Comparison of ENCODE assay signal across 27 cellular contexts in genomic region chr18:79600141-79600540, GRCh38.
DNase-seq lines count a peak whose midpoint lies in the region; ATAC-seq and TF ChIP-seq lines count a peak whose summit lies in the region.
"Had no signal": no experiment of that assay in that cellular context is flagged by ENCODE, and none has a peak within 500 bp of the region (broad histone marks: within the 10 kb centered on the region; RNA-seq: fewer than 3 reads in every experiment).

No MANE protein-coding gene starts in this region.

- H3K4me1 Mint-ChIP-seq in glutamatergic neuron (ENCODE audit: low read depth, unreplicated experiment) (peaks cover 3% of the 10 kb centered on the region), nephron (peaks cover 57% of the 10 kb centered on the region)
- H3K4me1 Mint-ChIP-seq in stimulated activated memory B cell treated with anti-CD40 and anti-IgM and Interleukin-4, amounts not matched to agents 10 μg/mL and 1 μg/mL and 100 μg/mL, for 72 hours: no peaks in the 10 kb centered on the region
- H3K4me1 Mint-ChIP-seq: activated naive CD8-positive, alpha-beta T cell treated with anti-CD3 and anti-CD28 coated beads, Interleukin-2, amount 50 U/mL, for 24 hours; B cell had no signal

- H3K4me1 ChIP-seq in left ventricle myocardium inferior: peaks cover 12% of the 10 kb centered on the region
- peaks cover 0 to 21% (median 9%) of the 10 kb centered on the region in 9 donors for H3K4me1 ChIP-seq in heart right ventricle
- H3K4me1 ChIP-seq in upper lobe of right lung: no peaks in the 10 kb centered on the region
- no peaks in the 10 kb centered on the region for H3K4me1 ChIP-seq in BE2C
- H3K4me1 ChIP-seq: uterus had no signal

- H3K27ac Mint-ChIP-seq in glutamatergic neuron (ENCODE audit: unreplicated experiment): no peak overlapping the region
- H3K27ac Mint-ChIP-seq in nephron: peak overlapping the region in 2 of 3 experiments; percentile 28 to 55
- H3K27ac Mint-ChIP-seq in stimulated activated memory B cell treated with anti-CD40 and anti-IgM and Interleukin-4, amounts not matched to agents 10 μg/mL and 1 μg/mL and 100 μg/mL, for 72 hours: no peak overlapping the region
- H3K27ac Mint-ChIP-seq: activated naive CD8-positive, alpha-beta T cell treated with anti-CD3 and anti-CD28 coated beads, Interleukin-2, amount 50 U/mL, for 24 hours; activated T-cell treated with anti-CD3 and anti-CD28 coated beads, Interleukin-2, amount 50 U/mL, for 24 hours; B cell had no signal

- ATAC-seq in heart right ventricle (no peak), upper lobe of right lung (no peak), HG03342 (IDR thresholded peaks at IDR 0.05; ENCODE audit: unreplicated experiment) (no peak)
- ATAC-seq in stimulated activated memory B cell treated with anti-CD40 and anti-IgM and Interleukin-4, amounts not matched to agents 10 μg/mL and 1 μg/mL and 100 μg/mL, for 72 hours: no peak
- ATAC-seq: activated naive CD8-positive, alpha-beta T cell treated with anti-CD3 and anti-CD28 coated beads, Interleukin-2, amount 50 U/mL, for 24 hours; GM12878 had no signal

- no peaks in the 10 kb centered on the region for H3K36me3 ChIP-seq in left ventricle myocardium inferior
- H3K36me3 ChIP-seq in heart right ventricle: no peaks in the 10 kb centered on the region
- H3K36me3 ChIP-seq in upper lobe of right lung: no peaks in the 10 kb centered on the region
- H3K36me3 ChIP-seq in BE2C: no peaks in the 10 kb centered on the region
- H3K36me3 ChIP-seq: esophagus muscularis mucosa, uterus had no signal

- H3K27me3 ChIP-seq in left ventricle myocardium inferior (ENCODE audit: low read depth) (peaks cover 48% of the 10 kb centered on the region), heart right ventricle (peaks cover 0 to 33% (median 16%) of the 10 kb centered on the region in 7 donors), upper lobe of right lung (no peaks in the 10 kb centered on the region), BE2C (peaks cover 3% of the 10 kb centered on the region; the same call in 1 of the 2 replicates)
- H3K27me3 ChIP-seq: uterus had no signal

- H3K4me3 Mint-ChIP-seq in glutamatergic neuron (ENCODE audit: unreplicated experiment): no peak overlapping the region
- no peak overlapping the region for H3K4me3 Mint-ChIP-seq in nephron
- no peak overlapping the region for H3K4me3 Mint-ChIP-seq in stimulated activated memory B cell treated with anti-CD40 and anti-IgM and Interleukin-4, amounts not matched to agents 10 μg/mL and 1 μg/mL and 100 μg/mL, for 72 hours
- H3K4me3 Mint-ChIP-seq: activated naive CD8-positive, alpha-beta T cell treated with anti-CD3 and anti-CD28 coated beads, Interleukin-2, amount 50 U/mL, for 24 hours; activated T-cell treated with anti-CD3 and anti-CD28 coated beads, Interleukin-2, amount 50 U/mL, for 24 hours; B cell had no signal

- DNase-seq in left ventricle myocardium inferior (peak; percentile 10), heart right ventricle (no peak), glutamatergic neuron (peak; percentile 10), upper lobe of right lung (peak; percentile 47), BE2C (no peak)
- DNase-seq: activated CD4-positive, CD25-positive, alpha-beta regulatory T cell; activated gamma-delta T cell treated with Interleukin-2 at 50 U/mL for 16 hours; activated naive CD8-positive, alpha-beta T cell treated with anti-CD3 and anti-CD28 coated beads, Interleukin-2, amount 50 U/mL, for 24 hours; activated T-cell treated with anti-CD3 and anti-CD28 coated beads, Interleukin-2, amount 50 U/mL, for 24 hours; central memory CD4-positive, alpha-beta T cell; dermis blood vessel endothelial cell; DMS153; KG1; NCI-H1092 treated with DMSO at 0.1 percent for 48 hours; NCI-H187 treated with DMSO at 0.1 percent for 48 hours; NCI-H2171; NCI-H510A; nucleus accumbens; stimulated activated naive CD4-positive, alpha-beta T cell treated with Interleukin-2 at 50 U/mL for 16 hours; T-helper 1 cell had no signal

- 72 to 82% methylated on average over 6 of the region's 6 CpGs for WGBS in heart right ventricle, 2 donors

- H3K4me3 ChIP-seq in left ventricle myocardium inferior (no peak overlapping the region), heart right ventricle (no peak overlapping the region), upper lobe of right lung (no peak overlapping the region), BE2C (ENCODE audit: low read depth, low read length) (no peak overlapping the region)
- H3K4me3 ChIP-seq: esophagus muscularis mucosa, GM12878, uterus had no signal

- H3K27me3 Mint-ChIP-seq in glutamatergic neuron (ENCODE audit: unreplicated experiment) (no peaks in the 10 kb centered on the region), nephron (ENCODE audit: low read depth) (peaks cover 26% of the 10 kb centered on the region)
- peaks cover 39% of the 10 kb centered on the region for H3K27me3 Mint-ChIP-seq in stimulated activated memory B cell treated with anti-CD40 and anti-IgM and Interleukin-4, amounts not matched to agents 10 μg/mL and 1 μg/mL and 100 μg/mL, for 72 hours
- H3K27me3 Mint-ChIP-seq: activated T-cell treated with anti-CD3 and anti-CD28 coated beads, Interleukin-2, amount 50 U/mL, for 24 hours; B cell had no signal

- no peak overlapping the region for H3K27ac ChIP-seq in left ventricle myocardium inferior (replicated peaks)
- H3K27ac ChIP-seq in heart right ventricle: no peak overlapping the region
- no peak overlapping the region for H3K27ac ChIP-seq in upper lobe of right lung
- H3K27ac ChIP-seq: esophagus muscularis mucosa, uterus had no signal

- intact Hi-C loops in left ventricle myocardium inferior (cut with micrococcal nuclease): no loop called here
- intact Hi-C loops in heart right ventricle (cut with DNase I): no loop called here
- intact Hi-C loops in upper lobe of right lung (cut with DNase I): no loop called here

- H3K9me3 ChIP-seq in left ventricle myocardium inferior (replicated peaks): no peaks in the 10 kb centered on the region
- H3K9me3 ChIP-seq in heart right ventricle: no peaks in the 10 kb centered on the region
- H3K9me3 ChIP-seq in upper lobe of right lung: no peaks in the 10 kb centered on the region
- no peaks in the 10 kb centered on the region for H3K9me3 ChIP-seq in BE2C
- H3K9me3 ChIP-seq: esophagus muscularis mucosa, uterus had no signal

- H3K9me3 Mint-ChIP-seq in glutamatergic neuron (ENCODE audit: unreplicated experiment) (peaks cover 2% of the 10 kb centered on the region), nephron (no peaks in the 10 kb centered on the region)
- no peaks in the 10 kb centered on the region for H3K9me3 Mint-ChIP-seq in stimulated activated memory B cell treated with anti-CD40 and anti-IgM and Interleukin-4, amounts not matched to agents 10 μg/mL and 1 μg/mL and 100 μg/mL, for 72 hours
- H3K9me3 Mint-ChIP-seq: activated naive CD8-positive, alpha-beta T cell treated with anti-CD3 and anti-CD28 coated beads, Interleukin-2, amount 50 U/mL, for 24 hours; activated T-cell treated with anti-CD3 and anti-CD28 coated beads, Interleukin-2, amount 50 U/mL, for 24 hours had no signal

- TF ChIP-seq CTCF in left ventricle myocardium inferior (IDR thresholded peaks at IDR 0.05; ENCODE audit: borderline replicate concordance): no peak
- no peak for TF ChIP-seq CTCF in heart right ventricle (IDR thresholded peaks at IDR 0.05)
- no peak for TF ChIP-seq CTCF in glutamatergic neuron (IDR thresholded peaks at IDR 0.05; ENCODE audit: partially characterized antibody, unreplicated experiment)
- TF ChIP-seq CTCF in nephron (IDR thresholded peaks at IDR 0.05; ENCODE audit: unreplicated experiment in 3 of 3): no peak
- no peak for TF ChIP-seq CTCF in upper lobe of right lung (IDR thresholded peaks at IDR 0.05)
- TF ChIP-seq CTCF in BE2C (IDR thresholded peaks at IDR 0.05; ENCODE audit: low read depth, low read length): no peak

- no peaks in the 10 kb centered on the region for H3K36me3 Mint-ChIP-seq in glutamatergic neuron (ENCODE audit: unreplicated experiment)
- H3K36me3 Mint-ChIP-seq in nephron (ENCODE audit: low read depth): no peaks in the 10 kb centered on the region
- no peaks in the 10 kb centered on the region for H3K36me3 Mint-ChIP-seq in stimulated activated memory B cell treated with anti-CD40 and anti-IgM and Interleukin-4, amounts not matched to agents 10 μg/mL and 1 μg/mL and 100 μg/mL, for 72 hours

Comparison
In these comparisons a context has a peak if more than half of its experiments do, and no peak if none do; other contexts are left out.
1. DNase-seq: peak in left ventricle myocardium inferior (single experiment), glutamatergic neuron (single experiment) and upper lobe of right lung (single experiment); none in heart right ventricle (0 of 2) and BE2C (single experiment).
2. H3K27ac Mint-ChIP-seq: peak in nephron (2 of 3); none in glutamatergic neuron (single experiment) and stimulated activated memory B cell treated with anti-CD40 and anti-IgM and Interleukin-4, amounts not matched to agents 10 μg/mL and 1 μg/mL and 100 μg/mL, for 72 hours (single experiment).